16 cellular contexts compared by ENCODE assay signal in the genomic region with DNA sequence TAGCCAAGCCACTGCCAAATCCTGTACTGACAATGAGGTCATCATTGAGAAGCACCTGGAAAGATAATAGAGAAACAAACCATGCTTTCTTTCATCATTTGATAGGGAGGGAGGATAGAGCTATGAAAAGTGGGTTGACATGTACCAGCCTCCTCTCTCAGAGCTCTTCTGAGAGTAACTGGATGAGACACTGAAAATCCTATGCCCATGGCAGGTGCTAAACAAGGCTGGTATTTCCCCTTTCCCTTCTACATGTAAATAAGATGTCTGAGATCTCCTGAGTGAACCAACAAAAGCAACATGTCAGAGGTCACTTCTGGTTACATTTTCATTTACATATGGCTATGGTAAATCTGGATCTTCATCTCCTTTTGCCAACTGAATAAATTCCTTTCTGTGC.
"Had no signal": no experiment of that assay in that cellular context is flagged by ENCODE, and none has a peak within 500 bp of the region (broad histone marks: within the 10 kb centered on the region; RNA-seq: fewer than 3 reads in every experiment).

No MANE protein-coding gene starts in this region.

- H2AFZ ChIP-seq: hepatocyte had no signal

- H3K27ac ChIP-seq: adrenal gland, cardiac muscle cell, hepatocyte, left lung, neutrophil, thyroid gland had no signal

- H3K36me3 ChIP-seq: adrenal gland, cardiac muscle cell, left lung, neutrophil, thyroid gland had no signal

- H3K27me3 ChIP-seq: adrenal gland, cardiac muscle cell, hepatocyte, left lung, neutrophil, thyroid gland had no signal

- H3K4me2 ChIP-seq: hepatocyte had no signal

- H3K9me3 Mint-ChIP-seq: activated CD4-positive, alpha-beta T cell treated with anti-CD3 and anti-CD28 coated beads, Interleukin-2, amount 10 ng/mL, durations not matched to agents 7 days and 5 days; naive thymus-derived CD4-positive, alpha-beta T cell; stimulated activated effector memory CD8-positive, alpha-beta T cell treated with anti-CD3 and anti-CD28 coated beads, Interleukin-12 subunit alpha, Interleukin-12 subunit beta, amount 100 ng/mL, for 72 hours; WTC11 had no signal

- H3K4me3 Mint-ChIP-seq: activated CD4-positive, alpha-beta T cell treated with anti-CD3 and anti-CD28 coated beads, Interleukin-2, amount 10 ng/mL, durations not matched to agents 7 days and 5 days; naive thymus-derived CD4-positive, alpha-beta T cell; stimulated activated effector memory CD8-positive, alpha-beta T cell treated with anti-CD3 and anti-CD28 coated beads, Interleukin-12 subunit alpha, Interleukin-12 subunit beta, amount 100 ng/mL, for 72 hours; WTC11 had no signal

- H3K36me3 Mint-ChIP-seq: stimulated activated effector memory CD8-positive, alpha-beta T cell treated with anti-CD3 and anti-CD28 coated beads, Interleukin-12 subunit alpha, Interleukin-12 subunit beta, amount 100 ng/mL, for 72 hours; WTC11 had no signal

- ATAC-seq: esophagus mucosa; left lung; mucosa of descending colon; naive thymus-derived CD4-positive, alpha-beta T cell; stimulated activated effector memory CD8-positive, alpha-beta T cell treated with anti-CD3 and anti-CD28 coated beads, Interleukin-12 subunit alpha, Interleukin-12 subunit beta, amount 100 ng/mL, for 72 hours; WTC11 had no signal

- DNase-seq: activated CD4-positive, alpha-beta T cell treated with anti-CD3 and anti-CD28 coated beads, Interleukin-2, amount 10 ng/mL, durations not matched to agents 7 days and 5 days; activated naive CD4-positive, alpha-beta T cell treated with Interleukin-2 at 50 U/mL for 16 hours; activated T-cell treated with anti-CD3 and anti-CD28 coated beads for 4 hours; adrenal gland; left lung; mucosa of descending colon; naive thymus-derived CD4-positive, alpha-beta T cell; stimulated activated CD4-positive, alpha-beta T cell treated with anti-CD3 and anti-CD28 coated beads, Interleukin-12 subunit alpha, Interleukin-12 subunit beta, amount 100 ng/mL, for 4 hours; stimulated activated CD4-positive, alpha-beta T cell treated with anti-CD3 and anti-CD28 coated beads, Interleukin-2, amount 100 ng/mL, for 24 hours; thyroid gland had no signal

- H3K27ac Mint-ChIP-seq: activated CD4-positive, alpha-beta T cell treated with anti-CD3 and anti-CD28 coated beads, Interleukin-2, amount 10 ng/mL, durations not matched to agents 7 days and 5 days; naive thymus-derived CD4-positive, alpha-beta T cell; stimulated activated effector memory CD8-positive, alpha-beta T cell treated with anti-CD3 and anti-CD28 coated beads, Interleukin-12 subunit alpha, Interleukin-12 subunit beta, amount 100 ng/mL, for 72 hours; WTC11 had no signal

- H3K4me3 ChIP-seq: adrenal gland, cardiac muscle cell, hepatocyte, left lung, mucosa of descending colon, thyroid gland had no signal

- H3K4me1 ChIP-seq: adrenal gland, left lung, thyroid gland had no signal

- H3K9me3 ChIP-seq: adrenal gland, left lung, mucosa of descending colon, neutrophil, thyroid gland had no signal

- H3K27me3 Mint-ChIP-seq: activated CD4-positive, alpha-beta T cell treated with anti-CD3 and anti-CD28 coated beads, Interleukin-2, amount 10 ng/mL, durations not matched to agents 7 days and 5 days had no signal

- H3K79me2 ChIP-seq: hepatocyte had no signal
